4 cellular contexts compared by ENCODE assay signal in genomic region chr10:565146-565545, GRCh38.
"Had no signal": no experiment of that assay in that cellular context is flagged by ENCODE, and none has a peak within 500 bp of the region (broad histone marks: within the 10 kb centered on the region; RNA-seq: fewer than 3 reads in every experiment).

No MANE protein-coding gene starts in this region.

- H2AFZ ChIP-seq: GM23338 had no signal

- H3K4me3 Mint-ChIP-seq: GM23338, H9 had no signal

- DNase-seq: H9, HCEC 1CT, IMR-90 had no signal

- H3K4me1 Mint-ChIP-seq: GM23338 had no signal

- H3K4me2 ChIP-seq: GM23338 had no signal

- H3K4me3 ChIP-seq: GM23338 had no signal

- H3K27ac Mint-ChIP-seq: GM23338, H9 had no signal
